Comparison of ENCODE assay signal across 1 cellular context in genomic region chr1:99503276-99503747, GRCh38.
TF ChIP-seq lines count a peak whose summit lies in the region.

No MANE protein-coding gene starts in this region.

TF ChIP-seq in K562, 482 proteins besides CTCF, POLR2A, EP300 and RAD21 (continued from another document and continues in another):
- TF ChIP-seq SRF (CRISPR knock-in tag; IDR thresholded peaks at IDR 0.05), result no peak
- no peak for TF ChIP-seq HIVEP1 (CRISPR knock-in tag; IDR thresholded peaks at IDR 0.05)
- peak; percentile 45 for TF ChIP-seq FOSL1 (tag; conservative IDR thresholded peaks at IDR 0.05)
- no peak for TF ChIP-seq RBFOX2 (IDR thresholded peaks at IDR 0.05; ENCODE audit: low read depth, low read length)
- no peak for TF ChIP-seq RFX7 (CRISPR knock-in tag; IDR thresholded peaks at IDR 0.05)
- peak; percentile 74 for TF ChIP-seq MEIS2 (IDR thresholded peaks at IDR 0.05; ENCODE audit: partially characterized antibody)
- TF ChIP-seq PPARD (CRISPR knock-in tag; IDR thresholded peaks at IDR 0.05), result no peak
- TF ChIP-seq NRF1 (conservative IDR thresholded peaks at IDR 0.05 in 1 of 2, IDR thresholded peaks at IDR 0.05 in 1 of 2), result no peak
- TF ChIP-seq, protein P1, sequence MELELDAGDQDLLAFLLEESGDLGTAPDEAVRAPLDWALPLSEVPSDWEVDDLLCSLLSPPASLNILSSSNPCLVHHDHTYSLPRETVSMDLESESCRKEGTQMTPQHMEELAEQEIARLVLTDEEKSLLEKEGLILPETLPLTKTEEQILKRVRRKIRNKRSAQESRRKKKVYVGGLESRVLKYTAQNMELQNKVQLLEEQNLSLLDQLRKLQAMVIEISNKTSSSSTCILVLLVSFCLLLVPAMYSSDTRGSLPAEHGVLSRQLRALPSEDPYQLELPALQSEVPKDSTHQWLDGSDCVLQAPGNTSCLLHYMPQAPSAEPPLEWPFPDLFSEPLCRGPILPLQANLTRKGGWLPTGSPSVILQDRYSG (tag; conservative IDR thresholded peaks at IDR 0.05; ENCODE audit: low read depth), result no peak
- TF ChIP-seq ZNF41 (CRISPR knock-in tag; conservative IDR thresholded peaks at IDR 0.05), result no peak
- TF ChIP-seq ARNT (IDR thresholded peaks at IDR 0.05), result no peak
- TF ChIP-seq ARID2 (IDR thresholded peaks at IDR 0.05), result no peak
- no peak for TF ChIP-seq IRF9 (tag; IDR thresholded peaks at IDR 0.05)
- no peak for TF ChIP-seq GMEB1 (CRISPR knock-in tag; IDR thresholded peaks at IDR 0.05)
- TF ChIP-seq FOXP1 (CRISPR knock-in tag; IDR thresholded peaks at IDR 0.05), result no peak
- no peak for TF ChIP-seq PATZ1 (CRISPR knock-in tag; IDR thresholded peaks at IDR 0.05; ENCODE audit: borderline replicate concordance)
- TF ChIP-seq MIER1 (IDR thresholded peaks at IDR 0.05; ENCODE audit: low read depth), result no peak
- TF ChIP-seq SMARCA5 (IDR thresholded peaks at IDR 0.05), result no peak
- peak; percentile 80 for TF ChIP-seq TCF3 (CRISPR knock-in tag; IDR thresholded peaks at IDR 0.05)
- peak; percentile 90 for TF ChIP-seq CEBPG (CRISPR knock-in tag; IDR thresholded peaks at IDR 0.05)
- peak; percentile 68 to 89; a peak in 3 of 4 replicates for TF ChIP-seq CEBPG (tag; conservative IDR thresholded peaks at IDR 0.05 in 1 of 2, IDR thresholded peaks at IDR 0.05 in 1 of 2)
- no peak for TF ChIP-seq GABPB1 (CRISPR knock-in tag; IDR thresholded peaks at IDR 0.05)
- TF ChIP-seq ZNF282 (CRISPR knock-in tag; IDR thresholded peaks at IDR 0.05), result no peak
- TF ChIP-seq, protein P2, sequence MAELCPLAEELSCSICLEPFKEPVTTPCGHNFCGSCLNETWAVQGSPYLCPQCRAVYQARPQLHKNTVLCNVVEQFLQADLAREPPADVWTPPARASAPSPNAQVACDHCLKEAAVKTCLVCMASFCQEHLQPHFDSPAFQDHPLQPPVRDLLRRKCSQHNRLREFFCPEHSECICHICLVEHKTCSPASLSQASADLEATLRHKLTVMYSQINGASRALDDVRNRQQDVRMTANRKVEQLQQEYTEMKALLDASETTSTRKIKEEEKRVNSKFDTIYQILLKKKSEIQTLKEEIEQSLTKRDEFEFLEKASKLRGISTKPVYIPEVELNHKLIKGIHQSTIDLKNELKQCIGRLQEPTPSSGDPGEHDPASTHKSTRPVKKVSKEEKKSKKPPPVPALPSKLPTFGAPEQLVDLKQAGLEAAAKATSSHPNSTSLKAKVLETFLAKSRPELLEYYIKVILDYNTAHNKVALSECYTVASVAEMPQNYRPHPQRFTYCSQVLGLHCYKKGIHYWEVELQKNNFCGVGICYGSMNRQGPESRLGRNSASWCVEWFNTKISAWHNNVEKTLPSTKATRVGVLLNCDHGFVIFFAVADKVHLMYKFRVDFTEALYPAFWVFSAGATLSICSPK (IDR thresholded peaks at IDR 0.05; ENCODE audit: borderline replicate concordance), result no peak
- TF ChIP-seq RCOR1 (IDR thresholded peaks at IDR 0.05; ENCODE audit: borderline replicate concordance in 1 of 2, low read depth in 2 of 2, low read length in 2 of 2), result no peak
- no peak for TF ChIP-seq MNT (conservative IDR thresholded peaks at IDR 0.05)
- TF ChIP-seq ZNF165 (CRISPR knock-in tag; IDR thresholded peaks at IDR 0.05; ENCODE audit: borderline replicate concordance), result no peak
- no peak for TF ChIP-seq FUS (optimal IDR thresholded peaks at IDR 0.05; ENCODE audit: low read depth, low read length)
- TF ChIP-seq ZNF584 (CRISPR knock-in tag; IDR thresholded peaks at IDR 0.05; ENCODE audit: low read depth), result peak; percentile 85
- TF ChIP-seq KDM1A (IDR thresholded peaks at IDR 0.05), result no peak
- no peak for TF ChIP-seq DDX20 (tag; IDR thresholded peaks at IDR 0.05; ENCODE audit: low read depth)
- no peak for TF ChIP-seq STAT5A (IDR thresholded peaks at IDR 0.05; ENCODE audit: borderline replicate concordance, low read length)
- TF ChIP-seq ZNF239 (CRISPR knock-in tag; IDR thresholded peaks at IDR 0.05), result no peak
- TF ChIP-seq ZNF76 (CRISPR knock-in tag; IDR thresholded peaks at IDR 0.05; ENCODE audit: borderline replicate concordance), result no peak
- TF ChIP-seq, protein P3, sequence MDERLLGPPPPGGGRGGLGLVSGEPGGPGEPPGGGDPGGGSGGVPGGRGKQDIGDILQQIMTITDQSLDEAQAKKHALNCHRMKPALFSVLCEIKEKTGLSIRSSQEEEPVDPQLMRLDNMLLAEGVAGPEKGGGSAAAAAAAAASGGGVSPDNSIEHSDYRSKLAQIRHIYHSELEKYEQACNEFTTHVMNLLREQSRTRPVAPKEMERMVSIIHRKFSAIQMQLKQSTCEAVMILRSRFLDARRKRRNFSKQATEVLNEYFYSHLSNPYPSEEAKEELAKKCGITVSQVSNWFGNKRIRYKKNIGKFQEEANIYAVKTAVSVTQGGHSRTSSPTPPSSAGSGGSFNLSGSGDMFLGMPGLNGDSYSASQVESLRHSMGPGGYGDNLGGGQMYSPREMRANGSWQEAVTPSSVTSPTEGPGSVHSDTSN (CRISPR knock-in tag; IDR thresholded peaks at IDR 0.05; ENCODE audit: low read depth), result no peak
- TF ChIP-seq, protein P3 (tag; conservative IDR thresholded peaks at IDR 0.05; ENCODE audit: low read depth), result peak; percentile 48
- TF ChIP-seq, protein P4, sequence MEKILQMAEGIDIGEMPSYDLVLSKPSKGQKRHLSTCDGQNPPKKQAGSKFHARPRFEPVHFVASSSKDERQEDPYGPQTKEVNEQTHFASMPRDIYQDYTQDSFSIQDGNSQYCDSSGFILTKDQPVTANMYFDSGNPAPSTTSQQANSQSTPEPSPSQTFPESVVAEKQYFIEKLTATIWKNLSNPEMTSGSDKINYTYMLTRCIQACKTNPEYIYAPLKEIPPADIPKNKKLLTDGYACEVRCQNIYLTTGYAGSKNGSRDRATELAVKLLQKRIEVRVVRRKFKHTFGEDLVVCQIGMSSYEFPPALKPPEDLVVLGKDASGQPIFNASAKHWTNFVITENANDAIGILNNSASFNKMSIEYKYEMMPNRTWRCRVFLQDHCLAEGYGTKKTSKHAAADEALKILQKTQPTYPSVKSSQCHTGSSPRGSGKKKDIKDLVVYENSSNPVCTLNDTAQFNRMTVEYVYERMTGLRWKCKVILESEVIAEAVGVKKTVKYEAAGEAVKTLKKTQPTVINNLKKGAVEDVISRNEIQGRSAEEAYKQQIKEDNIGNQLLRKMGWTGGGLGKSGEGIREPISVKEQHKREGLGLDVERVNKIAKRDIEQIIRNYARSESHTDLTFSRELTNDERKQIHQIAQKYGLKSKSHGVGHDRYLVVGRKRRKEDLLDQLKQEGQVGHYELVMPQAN (IDR thresholded peaks at IDR 0.05; ENCODE audit: borderline replicate concordance), result no peak
- no peak for TF ChIP-seq POLR2AphosphoS2 (IDR thresholded peaks at IDR 0.05; ENCODE audit: low read length)
- TF ChIP-seq JUNB (CRISPR knock-in tag; conservative IDR thresholded peaks at IDR 0.05), result no peak
- TF ChIP-seq NCOA1 (IDR thresholded peaks at IDR 0.05; ENCODE audit: low read depth), result no peak
- TF ChIP-seq MECOM (CRISPR knock-in tag; IDR thresholded peaks at IDR 0.05), result no peak
- TF ChIP-seq THRAP3 (IDR thresholded peaks at IDR 0.05; ENCODE audit: borderline replicate concordance), result no peak
- no peak for TF ChIP-seq KLF13 (tag; IDR thresholded peaks at IDR 0.05; ENCODE audit: borderline replicate concordance, low read depth)
- no peak for TF ChIP-seq JUN (IDR thresholded peaks at IDR 0.05; ENCODE audit: borderline replicate concordance, low read depth, low read length)
- TF ChIP-seq JUN (CRISPR knock-in tag; IDR thresholded peaks at IDR 0.05; ENCODE audit: borderline replicate concordance), result no peak
- TF ChIP-seq MITF (IDR thresholded peaks at IDR 0.05), result no peak
- no peak for TF ChIP-seq SLC30A9 (CRISPR knock-in tag; IDR thresholded peaks at IDR 0.05)
- no peak for TF ChIP-seq MEF2A (IDR thresholded peaks at IDR 0.05; ENCODE audit: control insufficient read depth, low read depth, low read length)
- no peak for TF ChIP-seq KAT2B (IDR thresholded peaks at IDR 0.05; ENCODE audit: low read depth, low read length)
- TF ChIP-seq ZNF184 (CRISPR knock-in tag; IDR thresholded peaks at IDR 0.05), result no peak
- no peak for TF ChIP-seq PHF21A (IDR thresholded peaks at IDR 0.05; ENCODE audit: borderline replicate concordance, low read depth)
- no peak for TF ChIP-seq GATA2 (CRISPR knock-in tag; IDR thresholded peaks at IDR 0.05)
- no peak for TF ChIP-seq SRSF9 (IDR thresholded peaks at IDR 0.05; ENCODE audit: borderline replicate concordance, low read depth, low read length)
- no peak for TF ChIP-seq E2F5 (CRISPR knock-in tag; IDR thresholded peaks at IDR 0.05)
- TF ChIP-seq ZEB2 (IDR thresholded peaks at IDR 0.05), result no peak
- TF ChIP-seq MLX (CRISPR knock-in tag; conservative IDR thresholded peaks at IDR 0.05), result no peak
- TF ChIP-seq CSDE1 (IDR thresholded peaks at IDR 0.05), result no peak
